In genomic region chr3:46899151-46900006, GRCh38 we compare ENCODE assay signal across 21 cellular contexts. TPM values are rescaled to one million over a fixed set of nuclear protein-coding genes. Genes with fewer than 3 reads are reported as not detected.
DNase-seq lines count a peak whose midpoint lies in the region; ATAC-seq, FAIRE-seq and TF ChIP-seq lines count a peak whose summit lies in the region.
"Had no signal": no experiment of that assay in that cellular context is flagged by ENCODE, and none has a peak within 500 bp of the region (broad histone marks: within the 10 kb centered on the region; RNA-seq: fewer than 3 reads in every experiment).

No MANE protein-coding gene starts in this region.

- no peak for TF ChIP-seq EP300 in HepG2 (IDR thresholded peaks at IDR 0.05; ENCODE audit: low read depth in 2 of 2, low read length in 2 of 2)
- TF ChIP-seq EP300 in HepG2 (CRISPR knock-in tag; IDR thresholded peaks at IDR 0.05; ENCODE audit: borderline replicate concordance), result no peak
- no peak for TF ChIP-seq EP300 in H1 (IDR thresholded peaks at IDR 0.05; ENCODE audit: borderline replicate concordance in 1 of 2, low read depth in 2 of 2, low read length in 2 of 2)

- H3K4me1 Mint-ChIP-seq in natural killer cell, result peaks cover 0 to 18% of the 10 kb centered on the region in 2 donors

- no peak overlapping the region for H3K56ac ChIP-seq in H1 (replicated peaks; ENCODE audit: insufficient read length, low read depth, low read length)

- intact Hi-C loops in right lobe of liver (cut with DNase I) (loop anchor here (5.0 to 10.0 kb wide), 4 partner anchors 37 to 192 kb away; partner anchors contain the start of gene MYL3 (in 1 of the 2)), HepG2 (cut with micrococcal nuclease; ENCODE audit: unreplicated experiment) (no loop called here), natural killer cell (cut with micrococcal nuclease) (no loop called here), aorta (cut with DNase I) (no loop called here)

- peak overlapping the region; percentile 29; the same call in 1 of the 2 replicates for H2BK15ac ChIP-seq in H1 (ENCODE audit: low read length)

- H4K5ac ChIP-seq in H1 (ENCODE audit: insufficient read length, low read depth, low read length), result no peak overlapping the region

- H3K79me2 ChIP-seq in HepG2 (ENCODE audit: insufficient read depth, low read length), result no peaks in the 10 kb centered on the region
- H3K79me2 ChIP-seq in H1 (ENCODE audit: control insufficient read depth in 1 of 2, insufficient read depth in 2 of 2, low read length in 2 of 2), result no peaks in the 10 kb centered on the region

- no peak overlapping the region for H2BK12ac ChIP-seq in H1 (ENCODE audit: low read depth, low read length)

- no peak overlapping the region for H3K4ac ChIP-seq in H1 (replicated peaks; ENCODE audit: insufficient read length, low read depth, low read length)

- H3K4me2 ChIP-seq in HepG2 (ENCODE audit: low read depth, low read length) (no peak overlapping the region), H1 (ENCODE audit: insufficient read depth in 1 of 2, low read depth in 2 of 2, low read length in 2 of 2) (peak overlapping the region; percentile 50 to 77; a peak in 3 of 4 replicates)

- no peak overlapping the region for H4K91ac ChIP-seq in H1 (replicated peaks; ENCODE audit: insufficient read length, low read length)

- no peak for TF ChIP-seq POLR2A in right lobe of liver (IDR thresholded peaks at IDR 0.05)
- no peak for TF ChIP-seq POLR2A in HepG2 (IDR thresholded peaks at IDR 0.05; ENCODE audit: insufficient read depth in 1 of 2, low read depth in 2 of 2, low read length in 2 of 2)
- TF ChIP-seq POLR2A in H1 (IDR thresholded peaks at IDR 0.05; ENCODE audit: control extremely low read depth in 1 of 2, low read depth in 2 of 2, low read length in 2 of 2), result no peak

- no peaks in the 10 kb centered on the region for H3K36me3 Mint-ChIP-seq in natural killer cell
- H3K36me3 Mint-ChIP-seq: naive thymus-derived CD4-positive, alpha-beta T cell had no signal

- H3K27me3 Mint-ChIP-seq in natural killer cell (ENCODE audit: low read depth in 2 of 2), result peaks cover 12 to 18% of the 10 kb centered on the region in 2 donors

- H3K9ac ChIP-seq in HepG2 (ENCODE audit: insufficient read depth, low read depth, low read length) (no peak overlapping the region), H1 (replicated peaks in 1 of 4; ENCODE audit: extremely low read depth in 1 of 4, low read depth in 3 of 4, low read length in 3 of 4) (no peak overlapping the region)

- no peak overlapping the region for H3K27ac Mint-ChIP-seq in natural killer cell
- H3K27ac Mint-ChIP-seq: activated CD4-positive, alpha-beta T cell treated with anti-CD3 and anti-CD28 coated beads for 36 hours; progenitor cell of endocrine pancreas had no signal

- ATAC-seq in right lobe of liver (no peak), HepG2 (no peak), natural killer cell (no peak), aorta (ENCODE audit: low FRiP score) (no peak)

- no peak overlapping the region for H3K18ac ChIP-seq in H1 (ENCODE audit: extremely low read depth, low read length)

- no peak overlapping the region for H3K27ac ChIP-seq in right lobe of liver
- H3K27ac ChIP-seq in HepG2 (ENCODE audit: extremely low read length, insufficient read depth, low read length), result no peak overlapping the region
- H3K27ac ChIP-seq in H1 (ENCODE audit: low read depth, low read length), result no peak overlapping the region
- no peak overlapping the region for H3K27ac ChIP-seq in aorta (ENCODE audit: low read depth in 1 of 2, low read length in 2 of 2)
- H3K27ac ChIP-seq: esophagus muscularis mucosa, suprapubic skin had no signal

- no peak overlapping the region for H2BK5ac ChIP-seq in H1 (ENCODE audit: low read depth, low read length)

- BruUV-seq in HepG2 (replicated peaks; lab: Mats Ljungman, UMichigan), result no TSS peak

- no peaks in the 10 kb centered on the region for H4K20me1 ChIP-seq in HepG2 (ENCODE audit: insufficient read depth, low read length)
- H4K20me1 ChIP-seq in H1 (replicated peaks in 1 of 2; ENCODE audit: control insufficient read depth in 1 of 2, insufficient read depth in 2 of 2, low read length in 2 of 2), result peaks cover 0 to 2% of the 10 kb centered on the region in 2 experiments

- DNase-seq in right lobe of liver (peak in 2 of 3 donors; percentile 16 to 44), HepG2 (ENCODE audit: low spot score) (no peak), H1 (ENCODE audit: low read depth in 1 of 2, low spot score in 2 of 2) (no peak), natural killer cell (no peak), aorta (peak; percentile 60 to 82), NCI-H446 (lab: John Stamatoyannopoulos, UW) (no peak)
- no peak for DNase-seq in activated CD8-positive, alpha-beta memory T cell treated with anti-CD3 and anti-CD28 coated beads, Interleukin-2, amount 50 U/mL, for 48 hours
- DNase-seq in stimulated activated CD4-positive, alpha-beta T cell treated with anti-CD3 and anti-CD28 coated beads, Interleukin-12 subunit alpha, Interleukin-12 subunit beta, amount 100 ng/mL, for 4 hours, result no peak
- DNase-seq: activated CD4-positive, alpha-beta T cell treated with anti-CD3 and anti-CD28 coated beads for 36 hours; activated effector memory CD4-positive, alpha-beta T cell treated with Interleukin-2 at 50 U/mL for 16 hours; DMS153; naive thymus-derived CD4-positive, alpha-beta T cell; NCI-H1105; NCI-H2081 treated with DMSO at 0.1 percent for 48 hours; NCI-H524 treated with DMSO at 0.1 percent for 48 hours had no signal

- no peak for TF ChIP-seq RAD21 in HepG2 (CRISPR knock-in tag; IDR thresholded peaks at IDR 0.05)
- no peak for TF ChIP-seq RAD21 in H1 (IDR thresholded peaks at IDR 0.05 in 1 of 2, conservative IDR thresholded peaks at IDR 0.05 in 1 of 2; ENCODE audit: low read depth in 2 of 2, low read length in 2 of 2)

- no peak overlapping the region for H4K8ac ChIP-seq in H1 (ENCODE audit: extremely low read depth, insufficient read depth, low read length)

- POLR2A ChIA-PET in HepG2 (lab: Yijun Ruan, JAX), result no interaction called here
- POLR2A ChIA-PET in H1 (lab: Charles Lee; ENCODE audit: partially characterized antibody), result interaction anchor here (0.5 to 1.7 kb wide), 4 partner anchors 17 to 315 kb away, joined by 3 to 5 read pairs (median 4); no protein-coding TSS in a partner anchor

- H2BK120ac ChIP-seq in H1 (replicated peaks; ENCODE audit: low read depth, low read length), result no peak overlapping the region

- no peak overlapping the region for H2AFZ ChIP-seq in HepG2 (ENCODE audit: low read length)
- no peak overlapping the region for H2AFZ ChIP-seq in H1 (ENCODE audit: low read length)

- no peak overlapping the region for H2BK20ac ChIP-seq in H1 (ENCODE audit: low read length)

- peaks cover 5% of the 10 kb centered on the region; the same call in 1 of the 2 replicates for H3K23me2 ChIP-seq in H1 (ENCODE audit: low read depth, low read length)

- no peak overlapping the region for H3K23ac ChIP-seq in H1 (ENCODE audit: insufficient read length)

- H3K27me3 ChIP-seq in right lobe of liver, result no peaks in the 10 kb centered on the region
- peaks cover 6 to 17% of the 10 kb centered on the region in 2 experiments; a peak in 3 of 5 replicates for H3K27me3 ChIP-seq in HepG2 (ENCODE audit: control insufficient read depth in 1 of 2, insufficient read depth in 2 of 2, low read length in 2 of 2)
- H3K27me3 ChIP-seq in H1 (replicated peaks in 1 of 4; ENCODE audit: control insufficient read depth in 3 of 4, extremely low read depth in 1 of 4, insufficient read depth in 3 of 4, low read length in 3 of 4), result peaks cover 0 to 31% (median 20%) of the 10 kb centered on the region in 4 experiments; a peak in 5 of 7 replicates
- no peaks in the 10 kb centered on the region for H3K27me3 ChIP-seq in aorta (ENCODE audit: control insufficient read depth in 1 of 2, insufficient read depth in 2 of 2, low read length in 1 of 2)

- H3K14ac ChIP-seq in H1 (ENCODE audit: insufficient read length), result no peak overlapping the region

- WGBS in right lobe of liver (ENCODE audit: insufficient coverage, low coverage, low lambda C conversion rate, missing lambda C conversion rate), result 64% methylated on average over 6 of the region's 22 CpGs
- WGBS in HepG2 (ENCODE audit: low lambda C conversion rate), result 44% methylated on average over 16 of the region's 22 CpGs
- WGBS in H1 (ENCODE audit: extremely low coverage in 1 of 2, insufficient coverage in 1 of 2, insufficient read length in 1 of 2, insufficient replicate concordance in 2 of 2, low coverage in 1 of 2, low lambda C conversion rate in 2 of 2, missing lambda C conversion rate in 1 of 2), 2 experiments, result 83% methylated on average over 20 of the region's 22 CpGs; no CpG with 5 or more reads in 1 of the 2 experiments
- 78 to 79% methylated on average over 22 of the region's 22 CpGs for WGBS in aorta, 2 donors

- H3K4me3 ChIP-seq in right lobe of liver (no peak overlapping the region), HepG2 (replicated peaks in 1 of 3; ENCODE audit: insufficient read depth in 1 of 3, low read depth in 2 of 3, low read length in 3 of 3) (no peak overlapping the region), H1 (ENCODE audit: extremely low read depth in 1 of 4, insufficient read depth in 2 of 4, low read depth in 3 of 4, low read length in 4 of 4) (peak overlapping the region in 1 of 4 experiments; percentile 51; a peak in 2 of 8 replicates), aorta (ENCODE audit: low read length in 2 of 2) (no peak overlapping the region)
- H3K4me3 ChIP-seq: suprapubic skin had no signal

- H3K4me3 Mint-ChIP-seq in natural killer cell, result peak overlapping the region; percentile 13
- H3K4me3 Mint-ChIP-seq: activated CD4-positive, alpha-beta T cell treated with anti-CD3 and anti-CD28 coated beads for 36 hours had no signal

- H2AK5ac ChIP-seq in H1 (ENCODE audit: low read depth, low read length), result no peak overlapping the region

- H3K9me3 Mint-ChIP-seq in natural killer cell, result no peaks in the 10 kb centered on the region
- H3K9me3 Mint-ChIP-seq: naive thymus-derived CD4-positive, alpha-beta T cell had no signal

- CTCF ChIA-PET in HepG2 (lab: Yijun Ruan, JAX; ENCODE audit: low intra/inter-chr PET ratio, low total read pairs), result no interaction called here
- CTCF ChIA-PET in H1 (lab: Charles Lee; ENCODE audit: partially characterized antibody), result interaction anchor here (0.8 to 13.3 kb wide), 19 partner anchors 10 to 235 kb away, joined by 3 to 91 read pairs (median 7); partner anchors contain the start of gene MYL3

- H3K9me3 ChIP-seq in right lobe of liver (no peaks in the 10 kb centered on the region), HepG2 (ENCODE audit: low read length) (no peaks in the 10 kb centered on the region), H1 (ENCODE audit: insufficient read depth in 2 of 2, low read depth in 1 of 2, low read length in 1 of 2) (no peaks in the 10 kb centered on the region), aorta (ENCODE audit: control insufficient read depth, low read length) (no peaks in the 10 kb centered on the region)
- H3K9me3 ChIP-seq: esophagus muscularis mucosa, suprapubic skin had no signal

- TF ChIP-seq CTCF in right lobe of liver (IDR thresholded peaks at IDR 0.05) (no peak), HepG2 (CRISPR knock-in tag; IDR thresholded peaks at IDR 0.05) (no peak), H1 (IDR thresholded peaks at IDR 0.05; ENCODE audit: control extremely low read depth in 1 of 3, insufficient read depth in 1 of 3, low read depth in 1 of 3, low read length in 3 of 3) (no peak), natural killer cell (IDR thresholded peaks at IDR 0.05) (no peak)

- no peak for FAIRE-seq in HepG2 (lab: Jason Lieb, UNC)
- FAIRE-seq in H1 (lab: Jason Lieb, UNC), result no peak
- FAIRE-seq: TTC549 had no signal

- no peaks in the 10 kb centered on the region for H3K79me1 ChIP-seq in H1 (ENCODE audit: low read depth, low read length)

- H3K4me1 ChIP-seq in right lobe of liver, result no peaks in the 10 kb centered on the region
- H3K4me1 ChIP-seq in HepG2 (ENCODE audit: insufficient read depth, low read length), result no peaks in the 10 kb centered on the region
- H3K4me1 ChIP-seq in H1 (replicated peaks in 1 of 4; ENCODE audit: control insufficient read depth in 3 of 4, insufficient read depth in 4 of 4, low read length in 3 of 4), result peaks cover 0 to 7% (median 2%) of the 10 kb centered on the region in 4 experiments; a peak in 4 of 7 replicates
- no peaks in the 10 kb centered on the region for H3K4me1 ChIP-seq in aorta (ENCODE audit: control insufficient read depth in 1 of 2, insufficient read depth in 2 of 2, low read length in 2 of 2)

- in situ Hi-C loops in HepG2 (cut with HindIII; ENCODE audit: extremely low pct_ligation_motif_present, low pct_unique_long_range_greater_than_20kb), result no loop called here

- H3K36me3 ChIP-seq in right lobe of liver (no peaks in the 10 kb centered on the region), HepG2 (replicated peaks in 1 of 2; ENCODE audit: control insufficient read depth in 1 of 2, insufficient read depth in 2 of 2, low read length in 2 of 2) (no peaks in the 10 kb centered on the region), H1 (ENCODE audit: control insufficient read depth in 2 of 4, insufficient read depth in 4 of 4, low read length in 3 of 4) (no peaks in the 10 kb centered on the region), aorta (ENCODE audit: control insufficient read depth in 1 of 2, insufficient read depth in 2 of 2, low read length in 1 of 2) (no peaks in the 10 kb centered on the region)
- H3K36me3 ChIP-seq: esophagus muscularis mucosa, suprapubic skin had no signal

RNA-seq across cellular contexts. Expression of gene PTH1R, which starts 21.9 kb away (rescaled TPM):
- 10 to 100 TPM in 5 of 6 experiments, 1 to 10 TPM in 1; 6.1 to 32.5 (median 16.0) TPM for total RNA-seq in right lobe of liver
- total RNA-seq in HepG2 (2016; rRNA removed; fragmentation: Illumina TruSeq; extraction: Trizol), result not detected in 2 replicates
- total RNA-seq in HepG2 (2016; cell fraction: cytosol; rRNA removed; fragmentation: Illumina TruSeq; extraction: Trizol; ENCODE audit: low read depth), result not detected in 2 replicates
- not detected in 2 replicates for total RNA-seq in HepG2 (2016; cell fraction: insoluble cytoplasmic fraction; rRNA removed; fragmentation: Illumina TruSeq; extraction: Trizol)
- not detected in 2 replicates for total RNA-seq in HepG2 (2016; cell fraction: membrane; rRNA removed; fragmentation: Illumina TruSeq; extraction: Trizol)
- not detected in 2 replicates for total RNA-seq in HepG2 (2016; cell fraction: nucleus; rRNA removed; fragmentation: Illumina TruSeq; extraction: Trizol)
- not detected in 2 replicates for polyA plus RNA-seq in HepG2 (2011; rRNA removed)
- not detected in 2 replicates for polyA plus RNA-seq in HepG2 (2011; cell fraction: cytosol; rRNA removed)
- 0.10 TPM in 1 of 2 replicates, not detected in the other for polyA plus RNA-seq in HepG2 (2011; cell fraction: nucleus; rRNA removed)
- polyA plus RNA-seq in HepG2 (2012), result not detected in 2 replicates
- polyA plus RNA-seq in HepG2 (2016; cell fraction: cytosol; fragmentation: Illumina TruSeq; extraction: Trizol; ENCODE audit: low read depth), result not detected in 2 replicates
- polyA plus RNA-seq in HepG2 (2016; cell fraction: insoluble cytoplasmic fraction; fragmentation: Illumina TruSeq; extraction: Trizol; ENCODE audit: low read depth), result not detected in 2 replicates
- not detected in 2 replicates for polyA plus RNA-seq in HepG2 (2016; cell fraction: membrane; fragmentation: Illumina TruSeq; extraction: Trizol; ENCODE audit: low read depth)
- polyA plus RNA-seq in HepG2 (2016; cell fraction: nucleus; fragmentation: Illumina TruSeq; extraction: Trizol; ENCODE audit: insufficient read depth, low read depth), result not detected in 2 replicates
- not detected in 2 replicates for polyA minus RNA-seq in HepG2 (2011; rRNA and poly(A)+ RNA removed; ENCODE audit: low replicate concordance)
- polyA minus RNA-seq in HepG2 (2011; cell fraction: cytosol; rRNA and poly(A)+ RNA removed), result not detected in 2 replicates
- not detected in 2 replicates for polyA minus RNA-seq in HepG2 (2011; cell fraction: nucleus; rRNA and poly(A)+ RNA removed)
- total RNA-seq in H1 (2021; fragmentation: NEBNext Ultra II Directional; extraction: Animal tissue kit (Norgen Biotek cat#: 25700)), result 0.21 and 1.5 TPM in 2 replicates
- 0.57 and 1.9 TPM in 2 replicates for polyA plus RNA-seq in H1 (2011; rRNA removed)
- 0.89 TPM for polyA plus RNA-seq in H1 (2011; cell fraction: cytosol; rRNA removed)
- 3.4 TPM for polyA plus RNA-seq in H1 (2011; cell fraction: nucleus; rRNA removed)
- 0.27 to 1.1 TPM (median 0.67 TPM) in 4 replicates for polyA plus RNA-seq in H1 (2012, experiment 1 of 2)
- 0.54 TPM for polyA plus RNA-seq in H1 (2012, experiment 2 of 2)
- polyA plus RNA-seq in H1 (2013, experiment 1 of 2), result 0.63 TPM
- polyA plus RNA-seq in H1 (2013, experiment 2 of 2), result 0.79 TPM
- polyA minus RNA-seq in H1 (2011; rRNA and poly(A)+ RNA removed), result 0.73 and 0.88 TPM in 2 replicates
- not detected for polyA minus RNA-seq in H1 (2011; cell fraction: cytosol; rRNA and poly(A)+ RNA removed)
- 2.3 TPM for polyA minus RNA-seq in H1 (2011; cell fraction: nucleus; rRNA and poly(A)+ RNA removed)
- not detected for total RNA-seq in natural killer cell
- 1 to 10 TPM; 6.6 to 6.7 TPM for total RNA-seq in aorta
- polyA plus RNA-seq in aorta, result 10 to 100 TPM in 1 of 2 donors, 1 to 10 TPM in 1; 8.4 to 38.6 TPM
- total RNA-seq: activated CD4-positive, alpha-beta T cell treated with anti-CD3 and anti-CD28 coated beads for 36 hours; glomerular endothelial cell; naive thymus-derived CD4-positive, alpha-beta T cell had no signal
- polyA plus RNA-seq: naive thymus-derived CD4-positive, alpha-beta T cell had no signal

RNA-seq across cellular contexts. Expression of gene MYL3, which starts 36.1 kb away (rescaled TPM):
- 1 to 10 TPM in 3 of 6 experiments, under 1 TPM in 3; 0.37 to 2.0 (median 1.00) TPM for total RNA-seq in right lobe of liver
- total RNA-seq in HepG2 (2016; rRNA removed; fragmentation: Illumina TruSeq; extraction: Trizol), result not detected in 2 replicates
- total RNA-seq in HepG2 (2016; cell fraction: cytosol; rRNA removed; fragmentation: Illumina TruSeq; extraction: Trizol; ENCODE audit: low read depth), result not detected in 2 replicates
- not detected in 2 replicates for total RNA-seq in HepG2 (2016; cell fraction: insoluble cytoplasmic fraction; rRNA removed; fragmentation: Illumina TruSeq; extraction: Trizol)
- not detected in 2 replicates for total RNA-seq in HepG2 (2016; cell fraction: membrane; rRNA removed; fragmentation: Illumina TruSeq; extraction: Trizol)
- not detected in 2 replicates for total RNA-seq in HepG2 (2016; cell fraction: nucleus; rRNA removed; fragmentation: Illumina TruSeq; extraction: Trizol)
- 0.13 TPM in 1 of 2 replicates, not detected in the other for polyA plus RNA-seq in HepG2 (2011; rRNA removed)
- 0.06 TPM in 1 of 2 replicates, not detected in the other for polyA plus RNA-seq in HepG2 (2011; cell fraction: cytosol; rRNA removed)
- polyA plus RNA-seq in HepG2 (2011; cell fraction: nucleus; rRNA removed), result not detected in 2 replicates
- not detected in 2 replicates for polyA plus RNA-seq in HepG2 (2012)
- not detected in 2 replicates for polyA plus RNA-seq in HepG2 (2016; cell fraction: cytosol; fragmentation: Illumina TruSeq; extraction: Trizol; ENCODE audit: low read depth)
- polyA plus RNA-seq in HepG2 (2016; cell fraction: insoluble cytoplasmic fraction; fragmentation: Illumina TruSeq; extraction: Trizol; ENCODE audit: low read depth), result not detected in 2 replicates
- polyA plus RNA-seq in HepG2 (2016; cell fraction: membrane; fragmentation: Illumina TruSeq; extraction: Trizol; ENCODE audit: low read depth), result not detected in 2 replicates
- not detected in 2 replicates for polyA plus RNA-seq in HepG2 (2016; cell fraction: nucleus; fragmentation: Illumina TruSeq; extraction: Trizol; ENCODE audit: insufficient read depth, low read depth)
- polyA minus RNA-seq in HepG2 (2011; rRNA and poly(A)+ RNA removed; ENCODE audit: low replicate concordance), result 0.16 TPM in 1 of 2 replicates, not detected in the other
- polyA minus RNA-seq in HepG2 (2011; cell fraction: cytosol; rRNA and poly(A)+ RNA removed), result not detected in 2 replicates
- not detected in 2 replicates for polyA minus RNA-seq in HepG2 (2011; cell fraction: nucleus; rRNA and poly(A)+ RNA removed)
- total RNA-seq in H1 (2021; fragmentation: NEBNext Ultra II Directional; extraction: Animal tissue kit (Norgen Biotek cat#: 25700)), result not detected in 2 replicates
- polyA plus RNA-seq in H1 (2011; rRNA removed), result 0.06 TPM in 1 of 2 replicates, not detected in the other
- 0.10 TPM for polyA plus RNA-seq in H1 (2011; cell fraction: cytosol; rRNA removed)
- not detected for polyA plus RNA-seq in H1 (2011; cell fraction: nucleus; rRNA removed)
- 0.19 to 0.27 TPM in 2 of 4 replicates, not detected in the others for polyA plus RNA-seq in H1 (2012, experiment 1 of 2)
- polyA plus RNA-seq in H1 (2012, experiment 2 of 2), result 0.33 TPM
- polyA plus RNA-seq in H1 (2013, experiment 1 of 2), result 0.08 TPM
- polyA plus RNA-seq in H1 (2013, experiment 2 of 2), result not detected
- not detected in 2 replicates for polyA minus RNA-seq in H1 (2011; rRNA and poly(A)+ RNA removed)
- polyA minus RNA-seq in H1 (2011; cell fraction: cytosol; rRNA and poly(A)+ RNA removed), result not detected
- not detected for polyA minus RNA-seq in H1 (2011; cell fraction: nucleus; rRNA and poly(A)+ RNA removed)
- total RNA-seq in natural killer cell, result not detected
- total RNA-seq in aorta, result 1 to 10 TPM; 1.8 to 3.0 TPM
- polyA plus RNA-seq in aorta, result 10 to 100 TPM in 1 of 2 donors, 1 to 10 TPM in 1; 2.6 to 14.3 TPM
- total RNA-seq: activated CD4-positive, alpha-beta T cell treated with anti-CD3 and anti-CD28 coated beads for 36 hours; glomerular endothelial cell; HT1080; naive thymus-derived CD4-positive, alpha-beta T cell; progenitor cell of endocrine pancreas had no signal
- polyA plus RNA-seq: naive thymus-derived CD4-positive, alpha-beta T cell had no signal

Comparison
In these comparisons a context has a peak if more than half of its experiments do, and no peak if none do; other contexts are left out.
1. DNase-seq: peak in right lobe of liver (2 of 3) and aorta (2 of 2); none in HepG2 (single experiment), H1 (0 of 2), natural killer cell (single experiment), NCI-H446 (0 of 2), activated CD8-positive, alpha-beta memory T cell treated with anti-CD3 and anti-CD28 coated beads, Interleukin-2, amount 50 U/mL, for 48 hours (single experiment) and stimulated activated CD4-positive, alpha-beta T cell treated with anti-CD3 and anti-CD28 coated beads, Interleukin-12 subunit alpha, Interleukin-12 subunit beta, amount 100 ng/mL, for 4 hours (single experiment).
2. intact Hi-C loops: an anchor here in right lobe of liver (5.0 to 10.0 kb wide); none called in HepG2, natural killer cell and aorta.